ENCODE assay signal across 8 cellular contexts in genomic region chr2:168889635-168890005, GRCh38. TPM values are rescaled to one million over a fixed set of nuclear protein-coding genes. Genes with fewer than 3 reads are reported as not detected.
DNase-seq lines count a peak whose midpoint lies in the region; ATAC-seq, FAIRE-seq and TF ChIP-seq lines count a peak whose summit lies in the region.
"Had no signal": no experiment of that assay in that cellular context is flagged by ENCODE, and none has a peak within 500 bp of the region (broad histone marks: within the 10 kb centered on the region; RNA-seq: fewer than 3 reads in every experiment).

No MANE protein-coding gene starts in this region.

- TF ChIP-seq CTCF in NB4 (IDR thresholded peaks at IDR 0.05; ENCODE audit: low read depth, low read length), result no peak
- no peak for TF ChIP-seq CTCF in H1 (IDR thresholded peaks at IDR 0.05; ENCODE audit: control extremely low read depth in 1 of 3, insufficient read depth in 1 of 3, low read depth in 1 of 3, low read length in 3 of 3)
- no peak for TF ChIP-seq CTCF in sigmoid colon (IDR thresholded peaks at IDR 0.05)
- TF ChIP-seq CTCF in mucosa of descending colon (IDR thresholded peaks at IDR 0.05), result no peak

- CTCF ChIA-PET in H1 (lab: Charles Lee; ENCODE audit: partially characterized antibody), result interaction anchor here (1.0 kb wide), 1 partner anchor 185 kb away, joined by 3 read pairs; no protein-coding TSS in a partner anchor

- TF ChIP-seq RAD21 in H1 (IDR thresholded peaks at IDR 0.05 in 1 of 2, conservative IDR thresholded peaks at IDR 0.05 in 1 of 2; ENCODE audit: low read depth in 2 of 2, low read length in 2 of 2), result no peak

- H4K8ac ChIP-seq in H1 (ENCODE audit: extremely low read depth, insufficient read depth, low read length), result no peak overlapping the region

- 29% methylated on average over 3 of the region's 3 CpGs; no CpG with 5 or more reads in 1 of the 2 experiments for WGBS in H1 (ENCODE audit: extremely low coverage in 1 of 2, insufficient coverage in 1 of 2, insufficient read length in 1 of 2, insufficient replicate concordance in 2 of 2, low coverage in 1 of 2, low lambda C conversion rate in 2 of 2, missing lambda C conversion rate in 1 of 2), 2 experiments
- WGBS in sigmoid colon, 2 donors, result 20 to 41% methylated on average over 3 of the region's 3 CpGs

- no peak overlapping the region for H3K4ac ChIP-seq in H1 (replicated peaks; ENCODE audit: insufficient read length, low read depth, low read length)

- no peak overlapping the region for H2BK120ac ChIP-seq in H1 (replicated peaks; ENCODE audit: low read depth, low read length)

- peak overlapping the region; percentile 81 to 92 for H3K4me2 ChIP-seq in H1 (ENCODE audit: insufficient read depth in 1 of 2, low read depth in 2 of 2, low read length in 2 of 2)

- H2BK12ac ChIP-seq in H1 (ENCODE audit: low read depth, low read length), result no peak overlapping the region

- peak overlapping the region; percentile 61 to 77 (median 74) for H3K9ac ChIP-seq in H1 (replicated peaks in 1 of 4; ENCODE audit: extremely low read depth in 1 of 4, low read depth in 3 of 4, low read length in 3 of 4)

- POLR2A ChIA-PET in H1 (lab: Charles Lee; ENCODE audit: partially characterized antibody), result no interaction called here

- intact Hi-C loops in sigmoid colon (cut with DNase I), result no loop called here
- intact Hi-C loops in posterior cingulate gyrus (cut with DNase I), result no loop called here
- intact Hi-C loops in mucosa of descending colon (cut with DNase I, micrococcal nuclease), result no loop called here

- no peak overlapping the region for H3K18ac ChIP-seq in H1 (ENCODE audit: extremely low read depth, low read length)

- H2AFZ ChIP-seq in H1 (ENCODE audit: low read length), result peak overlapping the region; percentile 78

- H3K79me2 ChIP-seq in H1 (ENCODE audit: control insufficient read depth in 1 of 2, insufficient read depth in 2 of 2, low read length in 2 of 2), result peaks cover 0 to 9% of the 10 kb centered on the region in 2 experiments; a peak in 2 of 4 replicates

- no peak overlapping the region for H4K5ac ChIP-seq in H1 (ENCODE audit: insufficient read length, low read depth, low read length)

- H3K23ac ChIP-seq in H1 (ENCODE audit: insufficient read length), result no peak overlapping the region

- FAIRE-seq in H1 (lab: Jason Lieb, UNC), result no peak

- peaks cover 7% of the 10 kb centered on the region for H3K23me2 ChIP-seq in H1 (ENCODE audit: low read depth, low read length)

- no peaks in the 10 kb centered on the region for H4K20me1 ChIP-seq in H1 (replicated peaks in 1 of 2; ENCODE audit: control insufficient read depth in 1 of 2, insufficient read depth in 2 of 2, low read length in 2 of 2)

- no peaks in the 10 kb centered on the region for H3K27me3 ChIP-seq in H1 (replicated peaks in 1 of 4; ENCODE audit: control insufficient read depth in 3 of 4, extremely low read depth in 1 of 4, insufficient read depth in 3 of 4, low read length in 3 of 4)
- H3K27me3 ChIP-seq in sigmoid colon, result no peaks in the 10 kb centered on the region

- TF ChIP-seq POLR2A in NB4 (IDR thresholded peaks at IDR 0.05; ENCODE audit: extremely low read depth, insufficient read length) (no peak), H1 (IDR thresholded peaks at IDR 0.05; ENCODE audit: control extremely low read depth in 1 of 2, low read depth in 2 of 2, low read length in 2 of 2) (no peak), sigmoid colon (IDR thresholded peaks at IDR 0.05) (no peak)

- no peak for TF ChIP-seq EP300 in H1 (IDR thresholded peaks at IDR 0.05; ENCODE audit: borderline replicate concordance in 1 of 2, low read depth in 2 of 2, low read length in 2 of 2)
- no peak for TF ChIP-seq EP300 in sigmoid colon (IDR thresholded peaks at IDR 0.05)

- peak; percentile 8 for ATAC-seq in GM19438 (IDR thresholded peaks at IDR 0.05; ENCODE audit: low read depth, unreplicated experiment)
- ATAC-seq in mucosa of descending colon, result no peak
- ATAC-seq in HG02610 (IDR thresholded peaks at IDR 0.05; ENCODE audit: unreplicated experiment), result no peak

- H3K56ac ChIP-seq in H1 (replicated peaks; ENCODE audit: insufficient read length, low read depth, low read length), result no peak overlapping the region

- no peaks in the 10 kb centered on the region; the same call in 1 of the 2 replicates for H3K79me1 ChIP-seq in H1 (ENCODE audit: low read depth, low read length)

- H2BK5ac ChIP-seq in H1 (ENCODE audit: low read depth, low read length), result no peak overlapping the region

- DNase-seq in NB4 (ENCODE audit: low read depth), result peak; percentile 31
- no peak for DNase-seq in H1 (ENCODE audit: low read depth in 1 of 2, low spot score in 2 of 2)
- no peak for DNase-seq in sigmoid colon
- no peak for DNase-seq in posterior cingulate gyrus
- DNase-seq in mucosa of descending colon, result no peak

- H2AK5ac ChIP-seq in H1 (ENCODE audit: low read depth, low read length), result no peak overlapping the region

- H4K91ac ChIP-seq in H1 (replicated peaks; ENCODE audit: insufficient read length, low read length), result no peak overlapping the region

- H3K9me3 ChIP-seq in H1 (ENCODE audit: insufficient read depth in 2 of 2, low read depth in 1 of 2, low read length in 1 of 2) (no peaks in the 10 kb centered on the region), sigmoid colon (no peaks in the 10 kb centered on the region), mucosa of descending colon (no peaks in the 10 kb centered on the region)

- H2BK20ac ChIP-seq in H1 (ENCODE audit: low read length), result no peak overlapping the region

- H3K27ac ChIP-seq in H1 (ENCODE audit: low read depth, low read length), result no peak overlapping the region
- H3K27ac ChIP-seq in sigmoid colon, result no peak overlapping the region

- H3K14ac ChIP-seq in H1 (ENCODE audit: insufficient read length), result no peak overlapping the region

- peaks cover 0 to 9% (median 3%) of the 10 kb centered on the region in 4 experiments; a peak in 4 of 8 replicates for H3K36me3 ChIP-seq in H1 (ENCODE audit: control insufficient read depth in 2 of 4, insufficient read depth in 4 of 4, low read length in 3 of 4)
- H3K36me3 ChIP-seq in sigmoid colon, result no peaks in the 10 kb centered on the region
- H3K36me3 ChIP-seq in mucosa of descending colon (ENCODE audit: low read depth), result no peaks in the 10 kb centered on the region

- H2BK15ac ChIP-seq in H1 (ENCODE audit: low read length), result no peak overlapping the region

- H3K4me3 ChIP-seq in NB4 (ENCODE audit: low read depth, low read length), result peak overlapping the region; percentile 94
- H3K4me3 ChIP-seq in H1 (ENCODE audit: extremely low read depth in 1 of 4, insufficient read depth in 2 of 4, low read depth in 3 of 4, low read length in 4 of 4), result peak overlapping the region; percentile 78 to 97 (median 86)
- H3K4me3 ChIP-seq in sigmoid colon, result peak overlapping the region in 3 of 4 donors; percentile 45 to 55 (median 54)
- no peak overlapping the region for H3K4me3 ChIP-seq in mucosa of descending colon

- H3K4me1 ChIP-seq in H1 (replicated peaks in 1 of 4; ENCODE audit: control insufficient read depth in 3 of 4, insufficient read depth in 4 of 4, low read length in 3 of 4), result no peaks in the 10 kb centered on the region; a peak in 2 of 7 replicates
- peaks cover 0 to 7% (median 3%) of the 10 kb centered on the region in 4 donors for H3K4me1 ChIP-seq in sigmoid colon
- H3K4me1 ChIP-seq in mucosa of descending colon (ENCODE audit: low read depth), result peaks cover 6% of the 10 kb centered on the region

TF ChIP-seq in H1, 55 proteins besides CTCF, POLR2A, EP300 and RAD21 (continues in another document):
- TF ChIP-seq ZNF274 (IDR thresholded peaks at IDR 0.05; ENCODE audit: borderline replicate concordance, extremely low read depth, low read length), result no peak
- no peak for TF ChIP-seq YY1 (IDR thresholded peaks at IDR 0.05; ENCODE audit: low read depth, low read length)
- no peak for TF ChIP-seq SUZ12 (IDR thresholded peaks at IDR 0.05; ENCODE audit: low read length)
- TF ChIP-seq RNF2 (IDR thresholded peaks at IDR 0.05; ENCODE audit: borderline replicate concordance, low read depth, low read length, missing control alignments, poor library complexity, severe bottlenecking), result no peak
- no peak for TF ChIP-seq ATF3 (IDR thresholded peaks at IDR 0.05; ENCODE audit: insufficient read depth, low read depth, low read length)
- no peak for TF ChIP-seq NRF1 (IDR thresholded peaks at IDR 0.05; ENCODE audit: low read depth, low read length)
- TF ChIP-seq TAF7 (optimal IDR thresholded peaks at IDR 0.05; ENCODE audit: borderline replicate concordance, low read depth, low read length), result no peak
- no peak for TF ChIP-seq TCF12 (IDR thresholded peaks at IDR 0.05; ENCODE audit: low read depth, low read length)
- no peak for TF ChIP-seq FOSL1 (IDR thresholded peaks at IDR 0.05; ENCODE audit: insufficient read depth, low read depth, low read length)
- no peak for TF ChIP-seq SP4 (IDR thresholded peaks at IDR 0.05; ENCODE audit: low read length)
- TF ChIP-seq HDAC6 (IDR thresholded peaks at IDR 0.05; ENCODE audit: low read depth, low read length), result no peak

RNA-seq across cellular contexts. Expression of gene SPC25, which starts 0.6 kb away (rescaled TPM):
- 34.7 and 35.8 TPM in 2 replicates for total RNA-seq in H1 (2021; fragmentation: NEBNext Ultra II Directional; extraction: Animal tissue kit (Norgen Biotek cat#: 25700))
- polyA plus RNA-seq in H1 (2011; rRNA removed) (12.3 and 21.0 TPM in 2 replicates), sigmoid colon (1 to 10 TPM; 2.4 to 9.0 (median 8.7) TPM)
- 16.7 TPM for polyA plus RNA-seq in H1 (2011; cell fraction: cytosol; rRNA removed)
- 3.1 TPM for polyA plus RNA-seq in H1 (2011; cell fraction: nucleus; rRNA removed)
- 19.5 to 33.3 TPM (median 20.8 TPM) in 4 replicates for polyA plus RNA-seq in H1 (2012, experiment 1 of 2)
- 16.2 TPM for polyA plus RNA-seq in H1 (2012, experiment 2 of 2)
- 32.0 TPM for polyA plus RNA-seq in H1 (2013, experiment 1 of 2)
- polyA plus RNA-seq in H1 (2013, experiment 2 of 2), result 31.6 TPM
- 9.9 and 11.0 TPM in 2 replicates for polyA minus RNA-seq in H1 (2011; rRNA and poly(A)+ RNA removed)
- polyA minus RNA-seq in H1 (2011; cell fraction: cytosol; rRNA and poly(A)+ RNA removed), result 9.2 TPM
- polyA minus RNA-seq in H1 (2011; cell fraction: nucleus; rRNA and poly(A)+ RNA removed), result 17.9 TPM
- total RNA-seq in sigmoid colon (under 1 TPM in 1 of 4 donors, not detected in 3; 0.54 TPM), mucosa of descending colon (1 to 10 TPM in 2 of 3 donors, under 1 TPM in 1; 0.66 to 6.7 (median 2.5) TPM)

RNA-seq across cellular contexts. Expression of gene G6PC2, which starts 11.5 kb away (rescaled TPM):
- not detected in 2 replicates for total RNA-seq in H1 (2021; fragmentation: NEBNext Ultra II Directional; extraction: Animal tissue kit (Norgen Biotek cat#: 25700))
- polyA plus RNA-seq in H1 (2011; rRNA removed), result not detected in 2 replicates
- polyA plus RNA-seq in H1 (2011; cell fraction: cytosol; rRNA removed), result not detected
- not detected for polyA plus RNA-seq in H1 (2011; cell fraction: nucleus; rRNA removed)
- polyA plus RNA-seq in H1 (2012, experiment 1 of 2), result not detected in 4 replicates
- polyA plus RNA-seq in H1 (2012, experiment 2 of 2), result not detected
- polyA plus RNA-seq in H1 (2013, experiment 1 of 2), result not detected
- polyA plus RNA-seq in H1 (2013, experiment 2 of 2), result not detected
- polyA minus RNA-seq in H1 (2011; rRNA and poly(A)+ RNA removed), result not detected in 2 replicates
- not detected for polyA minus RNA-seq in H1 (2011; cell fraction: cytosol; rRNA and poly(A)+ RNA removed)
- polyA minus RNA-seq in H1 (2011; cell fraction: nucleus; rRNA and poly(A)+ RNA removed), result not detected
- not detected for total RNA-seq in sigmoid colon
- under 1 TPM in 2 of 3 donors, not detected in 1; 0.06 to 0.60 TPM for polyA plus RNA-seq in sigmoid colon
- not detected for total RNA-seq in mucosa of descending colon
- total RNA-seq: Right ventricle myocardium inferior had no signal
